1 cellular context compared by ENCODE assay signal in the genomic region with DNA sequence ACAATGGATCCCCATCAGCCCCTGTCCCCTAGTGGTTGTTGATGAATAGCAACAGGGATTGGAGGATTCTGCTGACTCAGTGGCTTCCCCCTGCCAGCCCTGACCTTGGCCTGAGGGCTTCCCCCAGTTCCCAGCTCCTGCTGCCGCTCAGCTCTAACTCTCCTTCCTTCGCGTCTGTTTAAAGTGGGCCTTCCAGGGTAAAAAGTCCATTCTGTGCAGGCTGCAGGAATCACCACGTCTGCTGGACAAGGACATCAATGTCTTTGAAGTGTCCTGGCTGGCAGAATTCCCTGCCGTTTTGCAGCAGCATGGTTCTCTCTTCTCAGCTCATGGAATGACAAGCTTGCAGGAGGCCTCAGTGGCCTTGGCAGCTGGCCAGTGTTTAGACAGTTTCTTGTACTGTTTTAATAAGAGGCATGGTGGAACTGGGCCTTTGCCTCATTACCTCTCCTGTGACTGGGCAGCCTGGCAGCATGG.
TF ChIP-seq lines count a peak whose summit lies in the region.

No MANE protein-coding gene starts in this region.

TF ChIP-seq in HepG2, 621 proteins besides CTCF, POLR2A, EP300 and RAD21 (continued from another document and continues in another):
- TF ChIP-seq, protein P1, sequence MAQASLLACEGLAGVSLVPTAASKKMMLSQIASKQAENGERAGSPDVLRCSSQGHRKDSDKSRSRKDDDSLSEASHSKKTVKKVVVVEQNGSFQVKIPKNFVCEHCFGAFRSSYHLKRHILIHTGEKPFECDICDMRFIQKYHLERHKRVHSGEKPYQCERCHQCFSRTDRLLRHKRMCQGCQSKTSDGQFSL (CRISPR knock-in tag; IDR thresholded peaks at IDR 0.05), result 0 out of 2 replicates have a peak, but pooled peaks have one; percentile 30
- 0 out of 2 replicates have a peak, but pooled peaks have one; percentile 50 for TF ChIP-seq GTF3A (CRISPR knock-in tag; conservative IDR thresholded peaks at IDR 0.05)
- TF ChIP-seq PITX1 (CRISPR knock-in tag; IDR thresholded peaks at IDR 0.05), result peak; percentile 49; the same call in 1 of the 2 replicates
- peak; percentile 55 for TF ChIP-seq STAG1 (CRISPR knock-in tag; IDR thresholded peaks at IDR 0.05)
- TF ChIP-seq, protein P2, sequence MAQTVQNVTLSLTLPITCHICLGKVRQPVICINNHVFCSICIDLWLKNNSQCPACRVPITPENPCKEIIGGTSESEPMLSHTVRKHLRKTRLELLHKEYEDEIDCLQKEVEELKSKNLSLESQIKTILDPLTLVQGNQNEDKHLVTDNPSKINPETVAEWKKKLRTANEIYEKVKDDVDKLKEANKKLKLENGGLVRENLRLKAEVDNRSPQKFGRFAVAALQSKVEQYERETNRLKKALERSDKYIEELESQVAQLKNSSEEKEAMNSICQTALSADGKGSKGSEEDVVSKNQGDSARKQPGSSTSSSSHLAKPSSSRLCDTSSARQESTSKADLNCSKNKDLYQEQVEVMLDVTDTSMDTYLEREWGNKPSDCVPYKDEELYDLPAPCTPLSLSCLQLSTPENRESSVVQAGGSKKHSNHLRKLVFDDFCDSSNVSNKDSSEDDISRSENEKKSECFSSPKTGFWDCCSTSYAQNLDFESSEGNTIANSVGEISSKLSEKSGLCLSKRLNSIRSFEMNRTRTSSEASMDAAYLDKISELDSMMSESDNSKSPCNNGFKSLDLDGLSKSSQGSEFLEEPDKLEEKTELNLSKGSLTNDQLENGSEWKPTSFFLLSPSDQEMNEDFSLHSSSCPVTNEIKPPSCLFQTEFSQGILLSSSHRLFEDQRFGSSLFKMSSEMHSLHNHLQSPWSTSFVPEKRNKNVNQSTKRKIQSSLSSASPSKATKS (CRISPR knock-in tag; IDR thresholded peaks at IDR 0.05), result no peak
- TF ChIP-seq, protein P3, sequence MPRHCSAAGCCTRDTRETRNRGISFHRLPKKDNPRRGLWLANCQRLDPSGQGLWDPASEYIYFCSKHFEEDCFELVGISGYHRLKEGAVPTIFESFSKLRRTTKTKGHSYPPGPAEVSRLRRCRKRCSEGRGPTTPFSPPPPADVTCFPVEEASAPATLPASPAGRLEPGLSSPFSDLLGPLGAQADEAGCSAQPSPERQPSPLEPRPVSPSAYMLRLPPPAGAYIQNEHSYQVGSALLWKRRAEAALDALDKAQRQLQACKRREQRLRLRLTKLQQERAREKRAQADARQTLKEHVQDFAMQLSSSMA (CRISPR knock-in tag; IDR thresholded peaks at IDR 0.05), result no peak
- TF ChIP-seq SKI (IDR thresholded peaks at IDR 0.05; ENCODE audit: partially characterized antibody), result no peak
- TF ChIP-seq SRY (CRISPR knock-in tag; IDR thresholded peaks at IDR 0.05), result no peak
- TF ChIP-seq SIX1 (CRISPR knock-in tag; IDR thresholded peaks at IDR 0.05; ENCODE audit: borderline replicate concordance), result no peak
- no peak for TF ChIP-seq HES4 (CRISPR knock-in tag; IDR thresholded peaks at IDR 0.05; ENCODE audit: borderline replicate concordance)
- TF ChIP-seq GABPA (IDR thresholded peaks at IDR 0.05; ENCODE audit: low read depth, low read length), result no peak
- no peak for TF ChIP-seq GABPA (CRISPR knock-in tag; IDR thresholded peaks at IDR 0.05; ENCODE audit: low read depth)
- TF ChIP-seq ZNF350 (CRISPR knock-in tag; IDR thresholded peaks at IDR 0.05; ENCODE audit: borderline replicate concordance, low read depth), result no peak
- no peak for TF ChIP-seq ZNF251 (CRISPR knock-in tag; IDR thresholded peaks at IDR 0.05)
- peak; percentile 83; the same call in 1 of the 2 replicates for TF ChIP-seq HOXA5 (CRISPR knock-in tag; IDR thresholded peaks at IDR 0.05)
- TF ChIP-seq, protein P4, sequence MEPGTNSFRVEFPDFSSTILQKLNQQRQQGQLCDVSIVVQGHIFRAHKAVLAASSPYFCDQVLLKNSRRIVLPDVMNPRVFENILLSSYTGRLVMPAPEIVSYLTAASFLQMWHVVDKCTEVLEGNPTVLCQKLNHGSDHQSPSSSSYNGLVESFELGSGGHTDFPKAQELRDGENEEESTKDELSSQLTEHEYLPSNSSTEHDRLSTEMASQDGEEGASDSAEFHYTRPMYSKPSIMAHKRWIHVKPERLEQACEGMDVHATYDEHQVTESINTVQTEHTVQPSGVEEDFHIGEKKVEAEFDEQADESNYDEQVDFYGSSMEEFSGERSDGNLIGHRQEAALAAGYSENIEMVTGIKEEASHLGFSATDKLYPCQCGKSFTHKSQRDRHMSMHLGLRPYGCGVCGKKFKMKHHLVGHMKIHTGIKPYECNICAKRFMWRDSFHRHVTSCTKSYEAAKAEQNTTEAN (CRISPR knock-in tag; conservative IDR thresholded peaks at IDR 0.05), result no peak
- TF ChIP-seq KLF9 (CRISPR knock-in tag; IDR thresholded peaks at IDR 0.05; ENCODE audit: low read depth), result no peak
- no peak for TF ChIP-seq ARNT (IDR thresholded peaks at IDR 0.05)
- TF ChIP-seq RFX1 (IDR thresholded peaks at IDR 0.05), result no peak
- TF ChIP-seq ARHGAP35 (CRISPR knock-in tag; IDR thresholded peaks at IDR 0.05; ENCODE audit: borderline replicate concordance), result no peak
- no peak for TF ChIP-seq MXD4 (CRISPR knock-in tag; IDR thresholded peaks at IDR 0.05)
- no peak for TF ChIP-seq ZNF598 (CRISPR knock-in tag; IDR thresholded peaks at IDR 0.05; ENCODE audit: borderline replicate concordance)
- TF ChIP-seq, protein P5, sequence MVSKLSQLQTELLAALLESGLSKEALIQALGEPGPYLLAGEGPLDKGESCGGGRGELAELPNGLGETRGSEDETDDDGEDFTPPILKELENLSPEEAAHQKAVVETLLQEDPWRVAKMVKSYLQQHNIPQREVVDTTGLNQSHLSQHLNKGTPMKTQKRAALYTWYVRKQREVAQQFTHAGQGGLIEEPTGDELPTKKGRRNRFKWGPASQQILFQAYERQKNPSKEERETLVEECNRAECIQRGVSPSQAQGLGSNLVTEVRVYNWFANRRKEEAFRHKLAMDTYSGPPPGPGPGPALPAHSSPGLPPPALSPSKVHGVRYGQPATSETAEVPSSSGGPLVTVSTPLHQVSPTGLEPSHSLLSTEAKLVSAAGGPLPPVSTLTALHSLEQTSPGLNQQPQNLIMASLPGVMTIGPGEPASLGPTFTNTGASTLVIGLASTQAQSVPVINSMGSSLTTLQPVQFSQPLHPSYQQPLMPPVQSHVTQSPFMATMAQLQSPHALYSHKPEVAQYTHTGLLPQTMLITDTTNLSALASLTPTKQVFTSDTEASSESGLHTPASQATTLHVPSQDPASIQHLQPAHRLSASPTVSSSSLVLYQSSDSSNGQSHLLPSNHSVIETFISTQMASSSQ (IDR thresholded peaks at IDR 0.05; ENCODE audit: low read depth), result peak; percentile 35; the same call in 1 of the 2 replicates
- TF ChIP-seq, protein P5 (CRISPR knock-in tag; IDR thresholded peaks at IDR 0.05; ENCODE audit: borderline replicate concordance), result no peak; the same call in 1 of the 2 replicates
- no peak for TF ChIP-seq MAZ (IDR thresholded peaks at IDR 0.05; ENCODE audit: borderline replicate concordance, low read depth, low read length)
- no peak for TF ChIP-seq MAZ (CRISPR knock-in tag; IDR thresholded peaks at IDR 0.05; ENCODE audit: low read depth)
- TF ChIP-seq, protein P6, sequence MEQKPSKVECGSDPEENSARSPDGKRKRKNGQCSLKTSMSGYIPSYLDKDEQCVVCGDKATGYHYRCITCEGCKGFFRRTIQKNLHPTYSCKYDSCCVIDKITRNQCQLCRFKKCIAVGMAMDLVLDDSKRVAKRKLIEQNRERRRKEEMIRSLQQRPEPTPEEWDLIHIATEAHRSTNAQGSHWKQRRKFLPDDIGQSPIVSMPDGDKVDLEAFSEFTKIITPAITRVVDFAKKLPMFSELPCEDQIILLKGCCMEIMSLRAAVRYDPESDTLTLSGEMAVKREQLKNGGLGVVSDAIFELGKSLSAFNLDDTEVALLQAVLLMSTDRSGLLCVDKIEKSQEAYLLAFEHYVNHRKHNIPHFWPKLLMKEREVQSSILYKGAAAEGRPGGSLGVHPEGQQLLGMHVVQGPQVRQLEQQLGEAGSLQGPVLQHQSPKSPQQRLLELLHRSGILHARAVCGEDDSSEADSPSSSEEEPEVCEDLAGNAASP (CRISPR knock-in tag; IDR thresholded peaks at IDR 0.05; ENCODE audit: borderline replicate concordance), result peak; percentile 80; the same call in 1 of the 2 replicates
- no peak; the same call in 1 of the 2 replicates for TF ChIP-seq ZNF264 (CRISPR knock-in tag; IDR thresholded peaks at IDR 0.05)
- TF ChIP-seq, protein P7, sequence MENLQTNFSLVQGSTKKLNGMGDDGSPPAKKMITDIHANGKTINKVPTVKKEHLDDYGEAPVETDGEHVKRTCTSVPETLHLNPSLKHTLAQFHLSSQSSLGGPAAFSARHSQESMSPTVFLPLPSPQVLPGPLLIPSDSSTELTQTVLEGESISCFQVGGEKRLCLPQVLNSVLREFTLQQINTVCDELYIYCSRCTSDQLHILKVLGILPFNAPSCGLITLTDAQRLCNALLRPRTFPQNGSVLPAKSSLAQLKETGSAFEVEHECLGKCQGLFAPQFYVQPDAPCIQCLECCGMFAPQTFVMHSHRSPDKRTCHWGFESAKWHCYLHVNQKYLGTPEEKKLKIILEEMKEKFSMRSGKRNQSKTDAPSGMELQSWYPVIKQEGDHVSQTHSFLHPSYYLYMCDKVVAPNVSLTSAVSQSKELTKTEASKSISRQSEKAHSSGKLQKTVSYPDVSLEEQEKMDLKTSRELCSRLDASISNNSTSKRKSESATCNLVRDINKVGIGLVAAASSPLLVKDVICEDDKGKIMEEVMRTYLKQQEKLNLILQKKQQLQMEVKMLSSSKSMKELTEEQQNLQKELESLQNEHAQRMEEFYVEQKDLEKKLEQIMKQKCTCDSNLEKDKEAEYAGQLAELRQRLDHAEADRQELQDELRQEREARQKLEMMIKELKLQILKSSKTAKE (CRISPR knock-in tag; IDR thresholded peaks at IDR 0.05; ENCODE audit: borderline replicate concordance), result peak; percentile 66; the same call in 1 of the 2 replicates
- TF ChIP-seq RFXAP (CRISPR knock-in tag; IDR thresholded peaks at IDR 0.05; ENCODE audit: borderline replicate concordance), result no peak; the same call in 1 of the 2 replicates
- no peak for TF ChIP-seq ASH2L (IDR thresholded peaks at IDR 0.05; ENCODE audit: insufficient read length, low read depth, low read length)
- no peak for TF ChIP-seq ZNF768 (CRISPR knock-in tag; IDR thresholded peaks at IDR 0.05)
- no peak for TF ChIP-seq MATR3 (CRISPR knock-in tag; IDR thresholded peaks at IDR 0.05)
- TF ChIP-seq SUZ12 (IDR thresholded peaks at IDR 0.05; ENCODE audit: low read depth, low read length), result no peak
- TF ChIP-seq CBX2 (IDR thresholded peaks at IDR 0.05; ENCODE audit: low read depth, low read length), result no peak
- no peak for TF ChIP-seq CBX2 (CRISPR knock-in tag; IDR thresholded peaks at IDR 0.05; ENCODE audit: low read depth)
- no peak for TF ChIP-seq KDM5B (CRISPR knock-in tag; IDR thresholded peaks at IDR 0.05; ENCODE audit: borderline replicate concordance)
- TF ChIP-seq, protein P8, sequence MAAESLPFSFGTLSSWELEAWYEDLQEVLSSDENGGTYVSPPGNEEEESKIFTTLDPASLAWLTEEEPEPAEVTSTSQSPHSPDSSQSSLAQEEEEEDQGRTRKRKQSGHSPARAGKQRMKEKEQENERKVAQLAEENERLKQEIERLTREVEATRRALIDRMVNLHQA (CRISPR knock-in tag; IDR thresholded peaks at IDR 0.05), result no peak
- peak; percentile 69; the same call in 1 of the 2 replicates for TF ChIP-seq NFE2 (CRISPR knock-in tag; IDR thresholded peaks at IDR 0.05)
- TF ChIP-seq ZNF292 (CRISPR knock-in tag; IDR thresholded peaks at IDR 0.05; ENCODE audit: borderline replicate concordance, low read depth), result peak; percentile 76
- peak; percentile 89 for TF ChIP-seq ZNF501 (CRISPR knock-in tag; IDR thresholded peaks at IDR 0.05)
- TF ChIP-seq EZH2 (conservative IDR thresholded peaks at IDR 0.05; ENCODE audit: low read depth, low read length), result no peak
- 0 out of 2 replicates have a peak, but pooled peaks have one; percentile 37 for TF ChIP-seq TOE1 (CRISPR knock-in tag; IDR thresholded peaks at IDR 0.05)
- no peak for TF ChIP-seq ATF1 (CRISPR knock-in tag; IDR thresholded peaks at IDR 0.05)
- TF ChIP-seq ZNF7 (CRISPR knock-in tag; IDR thresholded peaks at IDR 0.05), result no peak
- TF ChIP-seq, protein P9, sequence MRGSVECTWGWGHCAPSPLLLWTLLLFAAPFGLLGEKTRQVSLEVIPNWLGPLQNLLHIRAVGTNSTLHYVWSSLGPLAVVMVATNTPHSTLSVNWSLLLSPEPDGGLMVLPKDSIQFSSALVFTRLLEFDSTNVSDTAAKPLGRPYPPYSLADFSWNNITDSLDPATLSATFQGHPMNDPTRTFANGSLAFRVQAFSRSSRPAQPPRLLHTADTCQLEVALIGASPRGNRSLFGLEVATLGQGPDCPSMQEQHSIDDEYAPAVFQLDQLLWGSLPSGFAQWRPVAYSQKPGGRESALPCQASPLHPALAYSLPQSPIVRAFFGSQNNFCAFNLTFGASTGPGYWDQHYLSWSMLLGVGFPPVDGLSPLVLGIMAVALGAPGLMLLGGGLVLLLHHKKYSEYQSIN (CRISPR knock-in tag; IDR thresholded peaks at IDR 0.05; ENCODE audit: borderline replicate concordance), result no peak
- TF ChIP-seq SRSF4 (IDR thresholded peaks at IDR 0.05; ENCODE audit: low read depth, low read length, poor library complexity, severe bottlenecking), result no peak
- peak; percentile 83 for TF ChIP-seq HDAC2 (CRISPR knock-in tag; IDR thresholded peaks at IDR 0.05)
- no peak for TF ChIP-seq SNRNP70 (IDR thresholded peaks at IDR 0.05; ENCODE audit: low read depth, low read length)
- TF ChIP-seq, protein P10, sequence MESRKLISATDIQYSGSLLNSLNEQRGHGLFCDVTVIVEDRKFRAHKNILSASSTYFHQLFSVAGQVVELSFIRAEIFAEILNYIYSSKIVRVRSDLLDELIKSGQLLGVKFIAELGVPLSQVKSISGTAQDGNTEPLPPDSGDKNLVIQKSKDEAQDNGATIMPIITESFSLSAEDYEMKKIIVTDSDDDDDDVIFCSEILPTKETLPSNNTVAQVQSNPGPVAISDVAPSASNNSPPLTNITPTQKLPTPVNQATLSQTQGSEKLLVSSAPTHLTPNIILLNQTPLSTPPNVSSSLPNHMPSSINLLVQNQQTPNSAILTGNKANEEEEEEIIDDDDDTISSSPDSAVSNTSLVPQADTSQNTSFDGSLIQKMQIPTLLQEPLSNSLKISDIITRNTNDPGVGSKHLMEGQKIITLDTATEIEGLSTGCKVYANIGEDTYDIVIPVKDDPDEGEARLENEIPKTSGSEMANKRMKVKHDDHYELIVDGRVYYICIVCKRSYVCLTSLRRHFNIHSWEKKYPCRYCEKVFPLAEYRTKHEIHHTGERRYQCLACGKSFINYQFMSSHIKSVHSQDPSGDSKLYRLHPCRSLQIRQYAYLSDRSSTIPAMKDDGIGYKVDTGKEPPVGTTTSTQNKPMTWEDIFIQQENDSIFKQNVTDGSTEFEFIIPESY (CRISPR knock-in tag; IDR thresholded peaks at IDR 0.05), result 0 out of 2 replicates have a peak, but pooled peaks have one; percentile 35
